25 cellular contexts compared by ENCODE assay signal in the genomic region with DNA sequence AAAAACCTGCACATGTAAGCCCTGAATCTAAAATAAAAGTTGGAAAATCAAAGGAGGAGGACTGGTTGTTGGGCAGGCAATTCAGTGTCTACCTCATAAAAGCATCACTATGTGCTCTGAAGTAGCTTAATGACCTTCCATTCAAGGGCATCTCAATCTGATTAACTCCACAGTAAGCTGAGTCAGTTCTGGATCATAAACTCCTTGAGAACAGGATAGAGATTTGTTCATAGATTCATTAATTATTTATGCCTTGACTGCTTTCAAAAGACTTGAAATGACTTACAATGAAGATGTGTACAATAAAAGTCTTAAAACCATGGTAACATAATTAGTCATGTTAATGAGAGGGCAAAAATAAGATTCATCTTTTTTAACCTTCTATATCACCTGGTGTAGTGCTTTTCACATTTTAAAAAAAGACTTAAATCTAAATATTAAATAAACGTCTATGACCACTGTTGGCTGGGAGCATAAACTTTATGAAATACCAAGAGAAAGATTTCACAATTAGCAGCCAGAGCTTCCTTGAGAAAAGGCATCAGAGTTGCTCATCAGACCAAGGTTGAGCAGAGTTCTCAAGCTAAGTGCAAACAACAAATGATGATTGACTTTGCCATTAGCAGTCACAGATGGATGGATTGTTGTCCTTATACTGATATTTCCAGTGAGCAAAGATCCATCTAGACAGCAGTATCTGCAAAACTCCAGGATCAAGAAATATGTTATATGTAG.
DNase-seq lines count a peak whose midpoint lies in the region; ATAC-seq lines count a peak whose summit lies in the region.
"Had no signal": no experiment of that assay in that cellular context is flagged by ENCODE, and none has a peak within 500 bp of the region (broad histone marks: within the 10 kb centered on the region; RNA-seq: fewer than 3 reads in every experiment).

No MANE protein-coding gene starts in this region.

- DNase-seq in AG20443 (ENCODE audit: low spot score) (peak; percentile 50), DMS79 (lab: John Stamatoyannopoulos, UW) (peak; percentile 92), NCI-H69 (lab: John Stamatoyannopoulos, UW) (peak; percentile 24), kidney glomerular epithelial cell (lab: John Stamatoyannopoulos, UW) (peak; percentile 50)
- no peak for DNase-seq in effector memory CD8-positive, alpha-beta T cell
- DNase-seq: activated CD4-positive, CD25-positive, alpha-beta regulatory T cell; activated naive CD4-positive, alpha-beta T cell; activated T-cell treated with anti-CD3 and anti-CD28 coated beads, Interleukin-2, amount 50 U/mL, for 4 hours; C1 segment of cervical spinal cord; cerebellar nuclear complex; COR-L47; DND-41; immature natural killer cell; NCI-H1436; NCI-H2081 treated with DMSO at 0.1 percent for 48 hours; NCI-H345; occipital lobe; psoas muscle; stimulated activated CD4-positive, alpha-beta T cell treated with anti-CD3 and anti-CD28 coated beads, Interleukin-4, amount 100 ng/mL, for 4 hours had no signal

- H3K4me1 Mint-ChIP-seq in effector memory CD8-positive, alpha-beta T cell (ENCODE audit: low read depth in 2 of 2), result no peaks in the 10 kb centered on the region
- H3K4me1 Mint-ChIP-seq: immature natural killer cell had no signal

- ATAC-seq in HG02759 (IDR thresholded peaks at IDR 0.05; ENCODE audit: unreplicated experiment) (no peak), HG02938 (IDR thresholded peaks at IDR 0.05; ENCODE audit: unreplicated experiment) (no peak)
- no peak for ATAC-seq in effector memory CD8-positive, alpha-beta T cell (replicated peaks)
- ATAC-seq: activated T-cell treated with anti-CD3 and anti-CD28 coated beads, Interleukin-2, amount 50 U/mL, for 4 hours; left lobe of liver; natural killer cell treated with Interleukin-12 subunit alpha and Interleukin-12 subunit beta and Interleukin-15 and Interleukin-18, amount 100 ng/mL, for 72 hours; psoas muscle; SK-N-SH treated with all-trans-retinoic acid at 6 μM for 48 hours had no signal

- no peaks in the 10 kb centered on the region for H3K36me3 Mint-ChIP-seq in effector memory CD8-positive, alpha-beta T cell (ENCODE audit: insufficient read depth)

- peaks cover 7 to 18% of the 10 kb centered on the region in 2 donors for H3K9me3 Mint-ChIP-seq in effector memory CD8-positive, alpha-beta T cell

- no peak overlapping the region for H3K27ac Mint-ChIP-seq in effector memory CD8-positive, alpha-beta T cell
- H3K27ac Mint-ChIP-seq: immature natural killer cell; natural killer cell treated with Interleukin-12 subunit alpha and Interleukin-12 subunit beta and Interleukin-15 and Interleukin-18, amount 100 ng/mL, for 72 hours; T-helper 1 cell treated with Interleukin-12 subunit alpha and Interleukin-12 subunit beta and Interleukin-4 antibody, amounts not matched to agents 30 μg/mL and 1 μg/mL, for 36 hours had no signal

- H3K4me3 Mint-ChIP-seq in effector memory CD8-positive, alpha-beta T cell, result no peak overlapping the region
- H3K4me3 Mint-ChIP-seq: activated T-cell treated with anti-CD3 and anti-CD28 coated beads, Interleukin-2, amount 50 U/mL, for 4 hours; immature natural killer cell; natural killer cell treated with Interleukin-12 subunit alpha and Interleukin-12 subunit beta and Interleukin-15 and Interleukin-18, amount 100 ng/mL, for 72 hours; T-helper 1 cell treated with Interleukin-12 subunit alpha and Interleukin-12 subunit beta and Interleukin-4 antibody, amounts not matched to agents 30 μg/mL and 1 μg/mL, for 36 hours had no signal

- no peaks in the 10 kb centered on the region for H3K27me3 Mint-ChIP-seq in effector memory CD8-positive, alpha-beta T cell
- H3K27me3 Mint-ChIP-seq: natural killer cell treated with Interleukin-12 subunit alpha and Interleukin-12 subunit beta and Interleukin-15 and Interleukin-18, amount 100 ng/mL, for 72 hours had no signal

Comparison
In these comparisons a context has a peak if more than half of its experiments do, and no peak if none do; other contexts are left out.
1. DNase-seq: peak in AG20443 (single experiment), DMS79 (single experiment), NCI-H69 (single experiment) and kidney glomerular epithelial cell (single experiment); none in effector memory CD8-positive, alpha-beta T cell (0 of 3).